In genomic region chr4:4090720-4091119, GRCh38 we compare ENCODE assay signal across 1 cellular context.
TF ChIP-seq lines count a peak whose summit lies in the region.

No MANE protein-coding gene starts in this region.

TF ChIP-seq in HepG2, 621 proteins besides CTCF, POLR2A, EP300 and RAD21:
- TF ChIP-seq SMC3 (IDR thresholded peaks at IDR 0.05; ENCODE audit: low read length), result peak; percentile 20; the same call in 1 of the 2 replicates
- peak; percentile 59 for TF ChIP-seq STAG1 (CRISPR knock-in tag; IDR thresholded peaks at IDR 0.05)
- TF ChIP-seq ZNF362 (CRISPR knock-in tag; IDR thresholded peaks at IDR 0.05; ENCODE audit: borderline replicate concordance), result peak; percentile 34; the same call in 1 of the 2 replicates
TF ChIP-seq in HepG2: peak in this region for 3; not testable (repeated sequence) for 618.
